ENCODE assay signal across 1 cellular context in the genomic region with DNA sequence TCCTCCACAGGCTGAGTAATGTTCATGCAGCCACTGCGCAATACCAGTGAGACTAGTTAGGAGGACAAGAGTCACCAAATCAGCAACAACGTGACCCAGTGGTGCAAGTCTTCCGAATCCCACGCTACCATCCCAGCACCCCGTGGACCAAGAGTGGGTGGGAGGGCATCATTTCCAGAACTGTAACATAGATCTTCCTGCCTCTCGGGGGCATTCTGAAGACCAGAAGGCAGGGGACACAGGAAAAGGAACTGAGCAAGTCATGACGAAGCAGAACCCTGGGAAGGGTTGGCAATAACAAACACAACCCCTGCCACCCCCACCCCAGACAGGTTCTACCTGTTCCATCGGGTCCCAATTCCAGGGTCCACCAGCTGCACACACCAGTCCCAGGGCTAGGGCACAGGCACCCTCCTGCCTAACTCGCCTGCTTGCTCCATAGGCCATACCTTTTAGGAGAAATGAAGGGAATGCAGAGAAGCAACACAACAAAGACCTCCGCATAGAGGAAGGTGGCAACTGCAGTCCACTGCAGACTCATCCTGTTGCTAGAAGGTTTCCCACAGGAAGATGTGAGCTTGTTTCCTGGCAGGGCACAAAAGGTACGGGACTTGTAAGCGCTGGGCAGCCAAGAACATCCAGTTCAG.
A peak's percentile ranks its signal among the peaks of the same experiment; 100 is the strongest.
TF ChIP-seq lines count a peak whose summit lies in the region.

No MANE protein-coding gene starts in this region.

TF ChIP-seq in endothelial cell of umbilical vein, 7 proteins besides CTCF, POLR2A, EP300 and RAD21:
- TF ChIP-seq JUN (IDR thresholded peaks at IDR 0.05; ENCODE audit: borderline replicate concordance, insufficient read depth, insufficient read length, low read depth) (no peak), GATA2 (IDR thresholded peaks at IDR 0.05; ENCODE audit: insufficient read depth, insufficient read length, low read depth, low read length) (no peak), FOS (IDR thresholded peaks at IDR 0.05; ENCODE audit: borderline replicate concordance, insufficient read depth, low read length) (peak; percentile 29), MYC (IDR thresholded peaks at IDR 0.05; ENCODE audit: low read depth, low read length) (no peak)
